Comparison of ENCODE assay signal across 14 cellular contexts in the genomic region with DNA sequence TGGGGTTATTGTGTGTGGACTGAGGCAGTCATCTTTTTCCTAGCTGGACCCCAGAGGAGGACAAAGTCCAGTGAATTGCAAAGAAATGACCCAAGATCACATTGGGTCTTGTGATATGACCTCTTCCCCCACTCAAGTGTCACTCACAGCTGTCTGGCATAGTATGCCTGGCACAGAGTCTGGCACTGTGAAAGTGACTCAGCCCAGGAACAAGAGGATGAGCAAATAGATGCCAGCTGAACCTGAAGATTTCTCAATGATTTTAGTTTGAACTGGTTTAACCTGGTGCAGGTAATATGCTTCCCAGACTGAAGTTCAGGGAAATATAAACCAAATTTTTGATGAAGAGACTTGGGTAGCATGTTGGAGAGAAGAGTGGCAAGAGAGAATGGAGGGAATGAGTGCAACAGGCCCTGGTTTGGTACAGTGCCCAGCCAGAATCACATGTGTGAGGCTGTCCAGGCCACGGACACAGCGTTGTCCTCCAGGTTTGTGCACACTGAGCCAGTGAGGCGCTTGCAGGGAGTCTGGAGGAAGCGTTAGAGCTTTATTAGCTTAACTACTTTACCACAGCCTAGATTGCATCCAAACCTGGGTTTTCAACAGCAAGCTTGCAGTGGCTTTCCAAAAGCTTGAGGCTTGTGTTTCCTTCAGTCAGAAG.
"Had no signal": no experiment of that assay in that cellular context is flagged by ENCODE, and none has a peak within 500 bp of the region (broad histone marks: within the 10 kb centered on the region; RNA-seq: fewer than 3 reads in every experiment).

No MANE protein-coding gene starts in this region.

- H3K4me2 ChIP-seq: smooth muscle cell had no signal

- H3K9me3 ChIP-seq: tibial artery, uterus had no signal

- H3K79me2 ChIP-seq: parathyroid adenoma had no signal

- H3K36me3 ChIP-seq: tibial artery, uterus had no signal

- DNase-seq: activated CD4-positive, alpha-beta T cell treated with anti-CD3 and anti-CD28 coated beads for 48 hours; activated naive CD4-positive, alpha-beta T cell treated with Interleukin-2 at 50 U/mL for 16 hours; activated naive CD8-positive, alpha-beta T cell treated with anti-CD3 and anti-CD28 coated beads, Interleukin-2, amount 50 U/mL, for 24 hours; central memory CD4-positive, alpha-beta T cell; effector memory CD8-positive, alpha-beta T cell; midbrain; naive B cell; retina; tibial artery; uterus had no signal

- H3K4me1 ChIP-seq: parathyroid adenoma, uterus had no signal

- ATAC-seq: activated naive CD8-positive, alpha-beta T cell treated with anti-CD3 and anti-CD28 coated beads, Interleukin-2, amount 50 U/mL, for 24 hours; effector memory CD8-positive, alpha-beta T cell; stimulated activated effector memory CD8-positive, alpha-beta T cell treated with anti-CD3 and anti-CD28 coated beads, Interleukin-12 subunit alpha, Interleukin-12 subunit beta, amount 100 ng/mL, for 72 hours; WTC11 had no signal

- H3K27ac ChIP-seq: parathyroid adenoma, tibial artery, uterus had no signal

- H3K4me3 ChIP-seq: smooth muscle cell, tibial artery, uterus had no signal

- H2AFZ ChIP-seq: parathyroid adenoma had no signal

- H3K27me3 ChIP-seq: tibial artery, uterus had no signal
